In genomic region chr5:132019337-132019736, GRCh38 we compare ENCODE assay signal across 21 cellular contexts. TPM values are rescaled to one million over a fixed set of nuclear protein-coding genes. Genes with fewer than 3 reads are reported as not detected.
DNase-seq lines count a peak whose midpoint lies in the region; ATAC-seq and TF ChIP-seq lines count a peak whose summit lies in the region.
"Had no signal": no experiment of that assay in that cellular context is flagged by ENCODE, and none has a peak within 500 bp of the region (broad histone marks: within the 10 kb centered on the region; RNA-seq: fewer than 3 reads in every experiment).

No MANE protein-coding gene starts in this region.

- intact Hi-C loops in body of pancreas (cut with DNase I) = no loop called here

- no peak overlapping the region for H3K27ac ChIP-seq in body of pancreas
- H3K27ac ChIP-seq: stomach, vagina had no signal

- peak overlapping the region; percentile 54 for H3K27ac Mint-ChIP-seq in activated CD8-positive, alpha-beta memory T cell treated with anti-CD3 and anti-CD28 coated beads, Interleukin-2, amount 10 ng/mL, durations not matched to agents 7 days and 5 days
- H3K27ac Mint-ChIP-seq: progenitor cell of endocrine pancreas had no signal

- ATAC-seq in GM21717 (IDR thresholded peaks at IDR 0.05; ENCODE audit: unreplicated experiment) (peak; percentile 31), GM21619 (IDR thresholded peaks at IDR 0.05; ENCODE audit: unreplicated experiment) (no peak), body of pancreas (no peak)
- ATAC-seq in activated CD8-positive, alpha-beta memory T cell treated with anti-CD3 and anti-CD28 coated beads, Interleukin-2, amount 10 ng/mL, durations not matched to agents 7 days and 5 days = no peak

- no peak for TF ChIP-seq CTCF in body of pancreas (IDR thresholded peaks at IDR 0.05)

- no peaks in the 10 kb centered on the region for H3K9me3 Mint-ChIP-seq in activated CD8-positive, alpha-beta memory T cell treated with anti-CD3 and anti-CD28 coated beads, Interleukin-2, amount 10 ng/mL, durations not matched to agents 7 days and 5 days (ENCODE audit: low read depth)
- H3K9me3 Mint-ChIP-seq: naive thymus-derived CD8-positive, alpha-beta T cell had no signal

- no peak for TF ChIP-seq POLR2A in body of pancreas (IDR thresholded peaks at IDR 0.05)

- H3K4me3 ChIP-seq in body of pancreas = no peak overlapping the region
- H3K4me3 ChIP-seq: stomach, vagina had no signal

- peaks cover 61% of the 10 kb centered on the region for H3K27me3 Mint-ChIP-seq in activated CD8-positive, alpha-beta memory T cell treated with anti-CD3 and anti-CD28 coated beads, Interleukin-2, amount 10 ng/mL, durations not matched to agents 7 days and 5 days

- no peaks in the 10 kb centered on the region for H3K4me1 ChIP-seq in body of pancreas
- H3K4me1 ChIP-seq: stomach, vagina had no signal

- peaks cover 48% of the 10 kb centered on the region for H3K4me1 Mint-ChIP-seq in activated CD8-positive, alpha-beta memory T cell treated with anti-CD3 and anti-CD28 coated beads, Interleukin-2, amount 10 ng/mL, durations not matched to agents 7 days and 5 days

- H3K36me3 Mint-ChIP-seq in activated CD8-positive, alpha-beta memory T cell treated with anti-CD3 and anti-CD28 coated beads, Interleukin-2, amount 10 ng/mL, durations not matched to agents 7 days and 5 days = no peaks in the 10 kb centered on the region
- H3K36me3 Mint-ChIP-seq: naive thymus-derived CD8-positive, alpha-beta T cell had no signal

- peak; percentile 2 for DNase-seq in activated gamma-delta T cell treated with Interleukin-2 at 50 U/mL for 16 hours
- DNase-seq in activated gamma-delta T cell (lab: John Stamatoyannopoulos, UW) = no peak
- peak; percentile 42 for DNase-seq in activated CD8-positive, alpha-beta memory T cell treated with anti-CD3 and anti-CD28 coated beads, Interleukin-2, amount 10 ng/mL, durations not matched to agents 7 days and 5 days
- DNase-seq in stimulated activated CD8-positive, alpha-beta memory T cell treated with anti-CD3 and anti-CD28 coated beads, Interleukin-4, amount 100 ng/mL, for 48 hours = peak; percentile 25
- DNase-seq in NCI-H2227 treated with DMSO at 0.1 percent for 48 hours (lab: John Stamatoyannopoulos, UW) = no peak
- DNase-seq in body of pancreas = no peak
- DNase-seq: COR-L47, erythroblast, mammary epithelial cell, stomach had no signal

- no peak overlapping the region for H3K4me3 Mint-ChIP-seq in activated CD8-positive, alpha-beta memory T cell treated with anti-CD3 and anti-CD28 coated beads, Interleukin-2, amount 10 ng/mL, durations not matched to agents 7 days and 5 days

- H3K9me3 ChIP-seq in body of pancreas = no peaks in the 10 kb centered on the region
- H3K9me3 ChIP-seq: stomach, vagina had no signal

- no peaks in the 10 kb centered on the region for H3K27me3 ChIP-seq in body of pancreas
- H3K27me3 ChIP-seq: vagina had no signal

- CTCF ChIA-PET in activated CD8-positive, alpha-beta memory T cell treated with anti-CD3 and anti-CD28 coated beads, Interleukin-2, amount 10 ng/mL, durations not matched to agents 7 days and 5 days (lab: Charles Lee) = interaction anchor here (0.6 to 4.0 kb wide), 8 partner anchors 9 to 491 kb away, joined by 3 to 29 read pairs (median 4); no protein-coding TSS in a partner anchor

- no peaks in the 10 kb centered on the region for H3K36me3 ChIP-seq in body of pancreas (replicated peaks in 1 of 2; ENCODE audit: insufficient read depth in 1 of 2, low read depth in 2 of 2)
- H3K36me3 ChIP-seq: stomach, vagina had no signal

RNA-seq across cellular contexts. Expression of gene ACSL6, which starts 7.9 kb away (rescaled TPM):
- total RNA-seq in activated CD8-positive, alpha-beta memory T cell treated with anti-CD3 and anti-CD28 coated beads, Interleukin-2, amount 10 ng/mL, durations not matched to agents 7 days and 5 days = 10 to 100 TPM in 1 of 2 experiments, 1 to 10 TPM in 1; 7.0 to 10.9 TPM
- total RNA-seq in body of pancreas = 1 to 10 TPM; 2.0 to 2.1 TPM
- total RNA-seq: glomerular endothelial cell, OCI-LY7 had no signal

RNA-seq across cellular contexts. Expression of gene IL3, which starts 41.1 kb away (rescaled TPM):
- 1 to 10 TPM in 1 of 2 experiments, under 1 TPM in 1; 0.47 to 1.5 TPM for total RNA-seq in activated CD8-positive, alpha-beta memory T cell treated with anti-CD3 and anti-CD28 coated beads, Interleukin-2, amount 10 ng/mL, durations not matched to agents 7 days and 5 days
- total RNA-seq in body of pancreas = not detected
- total RNA-seq: astrocyte; glomerular endothelial cell; HT1080; mammary epithelial cell; naive thymus-derived CD8-positive, alpha-beta T cell; NCI-H460; OCI-LY7; progenitor cell of endocrine pancreas; SK-MEL-5; stomach; vagina had no signal

RNA-seq across cellular contexts. Expression of gene CSF2, which starts 54.3 kb away (rescaled TPM):
- total RNA-seq in activated CD8-positive, alpha-beta memory T cell treated with anti-CD3 and anti-CD28 coated beads, Interleukin-2, amount 10 ng/mL, durations not matched to agents 7 days and 5 days = 100 to 1,000 TPM in 1 of 2 experiments, 1 to 10 TPM in 1; 4.9 to 164 TPM
- not detected for total RNA-seq in body of pancreas
- total RNA-seq: astrocyte; HT1080; naive thymus-derived CD8-positive, alpha-beta T cell; NCI-H460; OCI-LY7; progenitor cell of endocrine pancreas; SK-MEL-5; stomach; vagina had no signal

Comparison
In these comparisons a context has a peak if more than half of its experiments do, and no peak if none do; other contexts are left out.
1. DNase-seq: peak in activated gamma-delta T cell treated with Interleukin-2 at 50 U/mL for 16 hours (single experiment), activated CD8-positive, alpha-beta memory T cell treated with anti-CD3 and anti-CD28 coated beads, Interleukin-2, amount 10 ng/mL, durations not matched to agents 7 days and 5 days (single experiment) and stimulated activated CD8-positive, alpha-beta memory T cell treated with anti-CD3 and anti-CD28 coated beads, Interleukin-4, amount 100 ng/mL, for 48 hours (single experiment); none in activated gamma-delta T cell (single experiment), NCI-H2227 treated with DMSO at 0.1 percent for 48 hours (single experiment) and body of pancreas (0 of 4).
2. RNA of gene CSF2, which starts 54.3 kb away (total RNA-seq): 4.9 to 164 TPM in activated CD8-positive, alpha-beta memory T cell treated with anti-CD3 and anti-CD28 coated beads, Interleukin-2, amount 10 ng/mL, durations not matched to agents 7 days and 5 days; not detected in body of pancreas; every median in the first group is over 4 times any median in the second.